In the genomic region with DNA sequence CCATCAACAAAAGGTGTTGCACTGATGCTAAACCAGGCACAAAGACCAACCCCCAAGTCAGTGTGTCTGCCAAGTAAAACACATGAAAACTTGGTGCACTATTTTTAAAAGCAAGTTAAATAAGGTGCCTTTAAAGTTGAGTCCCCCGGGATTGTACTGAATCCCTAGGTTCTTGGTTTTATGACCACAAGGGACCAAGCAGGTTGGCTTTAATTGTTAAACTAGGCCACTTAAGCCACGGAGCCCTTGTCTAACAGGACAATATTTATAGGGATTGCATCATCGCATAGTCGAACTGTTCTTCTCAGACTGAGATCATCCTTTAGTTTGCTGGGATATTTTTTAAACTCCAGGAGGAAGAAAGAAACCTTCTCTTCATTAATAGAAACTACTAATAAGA, we compare ENCODE assay signal across 18 cellular contexts.
DNase-seq lines count a peak whose midpoint lies in the region; ATAC-seq and TF ChIP-seq lines count a peak whose summit lies in the region.
"Had no signal": no experiment of that assay in that cellular context is flagged by ENCODE, and none has a peak within 500 bp of the region (broad histone marks: within the 10 kb centered on the region; RNA-seq: fewer than 3 reads in every experiment).

No MANE protein-coding gene starts in this region.

- H3K4me3 ChIP-seq in BLaER1 (no peak overlapping the region), HEK293 (ENCODE audit: low read depth, low read length) (no peak overlapping the region), fibroblast of mammary gland (ENCODE audit: control insufficient read depth, low read depth, low read length) (no peak overlapping the region)
- H3K4me3 ChIP-seq: Peyer's patch, SJSA1 had no signal

- H3K27ac ChIP-seq in BLaER1: no peak overlapping the region
- H3K27ac ChIP-seq in HEK293 (ENCODE audit: extremely low read depth, low read depth, low read length): no peak overlapping the region
- H3K27ac ChIP-seq: Peyer's patch, SJSA1 had no signal

- H3K4me3 Mint-ChIP-seq in T-helper 17 cell: peak overlapping the region; percentile 34
- H3K4me3 Mint-ChIP-seq in activated CD8-positive, alpha-beta T cell treated with anti-CD3 and anti-CD28 coated beads for 36 hours: no peak overlapping the region
- H3K4me3 Mint-ChIP-seq: CD14-positive monocyte had no signal

- ATAC-seq in T-helper 17 cell: no peak
- ATAC-seq in activated CD8-positive, alpha-beta T cell treated with anti-CD3 and anti-CD28 coated beads for 36 hours: no peak

- H3K9me3 Mint-ChIP-seq in activated CD8-positive, alpha-beta T cell treated with anti-CD3 and anti-CD28 coated beads for 36 hours: peaks cover 7% of the 10 kb centered on the region

- H3K4me1 ChIP-seq in BLaER1 (peaks cover 16% of the 10 kb centered on the region), HEK293 (ENCODE audit: control insufficient read depth, insufficient read depth, low read length) (no peaks in the 10 kb centered on the region)
- H3K4me1 ChIP-seq: Peyer's patch had no signal

- H3K9ac ChIP-seq in BLaER1: no peak overlapping the region

- POLR2A ChIA-PET in HEK293 (lab: Yijun Ruan, JAX): no interaction called here
- POLR2A ChIA-PET in activated CD8-positive, alpha-beta T cell treated with anti-CD3 and anti-CD28 coated beads for 36 hours (lab: Charles Lee): no interaction called here

- H3K27me3 Mint-ChIP-seq in T-helper 17 cell: peaks cover 46% of the 10 kb centered on the region
- H3K27me3 Mint-ChIP-seq in activated CD8-positive, alpha-beta T cell treated with anti-CD3 and anti-CD28 coated beads for 36 hours: peaks cover 48% of the 10 kb centered on the region

- H3K36me3 Mint-ChIP-seq in T-helper 17 cell (ENCODE audit: low read depth): no peaks in the 10 kb centered on the region
- peaks cover 2% of the 10 kb centered on the region for H3K36me3 Mint-ChIP-seq in activated CD8-positive, alpha-beta T cell treated with anti-CD3 and anti-CD28 coated beads for 36 hours (ENCODE audit: low read depth)
- H3K36me3 Mint-ChIP-seq: CD14-positive monocyte had no signal

- H3K4me1 Mint-ChIP-seq in T-helper 17 cell: peaks cover 7% of the 10 kb centered on the region
- H3K4me1 Mint-ChIP-seq in activated CD8-positive, alpha-beta T cell treated with anti-CD3 and anti-CD28 coated beads for 36 hours (ENCODE audit: low read depth): peaks cover 5% of the 10 kb centered on the region
- H3K4me1 Mint-ChIP-seq: CD14-positive monocyte had no signal

- H3K9me3 ChIP-seq in BLaER1: peaks cover 15% of the 10 kb centered on the region
- no peaks in the 10 kb centered on the region for H3K9me3 ChIP-seq in HEK293 (ENCODE audit: control insufficient read depth, insufficient read depth, low read depth, low read length)
- no peaks in the 10 kb centered on the region for H3K9me3 ChIP-seq in T-helper 17 cell (ENCODE audit: control insufficient read depth, low read length, poor library complexity, severe bottlenecking)
- H3K9me3 ChIP-seq: Peyer's patch, SJSA1 had no signal

- peak overlapping the region; percentile 42 for H3K4me2 ChIP-seq in BLaER1

- no peaks in the 10 kb centered on the region for H4K20me1 ChIP-seq in BLaER1

- TF ChIP-seq CTCF in HEK293 (tag by site-specific recombination; IDR thresholded peaks at IDR 0.05): no peak
- TF ChIP-seq CTCF in fibroblast of mammary gland (conservative IDR thresholded peaks at IDR 0.05; ENCODE audit: control insufficient read depth, insufficient read depth, low read depth, low read length): no peak
- TF ChIP-seq CTCF in activated CD8-positive, alpha-beta T cell treated with anti-CD3 and anti-CD28 coated beads for 36 hours (IDR thresholded peaks at IDR 0.05): no peak

- H3K27me3 ChIP-seq in BLaER1: no peaks in the 10 kb centered on the region
- H3K27me3 ChIP-seq: Peyer's patch had no signal

- H3K36me3 ChIP-seq in BLaER1: no peaks in the 10 kb centered on the region
- H3K36me3 ChIP-seq in HEK293 (ENCODE audit: control insufficient read depth in 2 of 2, insufficient read depth in 1 of 2, low read length in 2 of 2): no peaks in the 10 kb centered on the region
- H3K36me3 ChIP-seq: Peyer's patch, SJSA1 had no signal

- CTCF ChIA-PET in HEK293 (lab: Yijun Ruan, JAX): interaction anchor here (0.5 to 0.7 kb wide), 2 partner anchors 457 to 542 kb away, joined by 3 to 4 read pairs; no protein-coding TSS in a partner anchor
- CTCF ChIA-PET in activated CD8-positive, alpha-beta T cell treated with anti-CD3 and anti-CD28 coated beads for 36 hours (lab: Charles Lee): no interaction called here

- H3K27ac Mint-ChIP-seq in T-helper 17 cell: no peak overlapping the region
- H3K27ac Mint-ChIP-seq in activated CD8-positive, alpha-beta T cell treated with anti-CD3 and anti-CD28 coated beads for 36 hours: no peak overlapping the region

- intact Hi-C loops in activated CD8-positive, alpha-beta T cell treated with anti-CD3 and anti-CD28 coated beads for 36 hours (cut with micrococcal nuclease): no loop called here

- DNase-seq in T-helper 17 cell: no peak
- DNase-seq in fibroblast of mammary gland (ENCODE audit: low read depth): peak; percentile 5
- no peak for DNase-seq in SKM-1 treated with dmso at 0.1 percent for 144 hours (lab: John Stamatoyannopoulos, UW; ENCODE audit: unreplicated experiment)
- no peak for DNase-seq in DMS153 treated with DMSO at 0.1 percent for 48 hours (lab: John Stamatoyannopoulos, UW; ENCODE audit: unreplicated experiment)
- DNase-seq in activated CD8-positive, alpha-beta T cell treated with anti-CD3 and anti-CD28 coated beads for 36 hours: no peak
- DNase-seq in UCSD-AML1 (lab: John Stamatoyannopoulos, UW; ENCODE audit: unreplicated experiment): no peak
- DNase-seq: ACHN, GDM1, GOT3, NCI-H1417, NCI-H187, NCI-H2171 treated with DMSO at 0.1 percent for 48 hours, NCI-H446, Peyer's patch had no signal

TF ChIP-seq in HEK293, 187 proteins besides CTCF, POLR2A, EP300 and RAD21 (continues in another document):
- TF ChIP-seq ZNF514 (tag by site-specific recombination; IDR thresholded peaks at IDR 0.05) (no peak), ZNF629 (tag by site-specific recombination; IDR thresholded peaks at IDR 0.05) (peak; percentile 64), OSR2 (tag by site-specific recombination; IDR thresholded peaks at IDR 0.05) (peak; percentile 15; the same call in 1 of the 2 replicates), ZNF335 (tag by site-specific recombination; conservative IDR thresholded peaks at IDR 0.05) (0 out of 2 replicates have a peak, but pooled peaks have one; percentile 23), OVOL3 (tag by site-specific recombination; IDR thresholded peaks at IDR 0.05) (no peak), ZBTB17 (tag by site-specific recombination; IDR thresholded peaks at IDR 0.05) (peak; percentile 50; the same call in 1 of the 2 replicates), TRIM28 (IDR thresholded peaks at IDR 0.05; ENCODE audit: borderline replicate concordance, low read length) (peak; percentile 91; the same call in 1 of the 2 replicates), SP7 (tag by site-specific recombination; IDR thresholded peaks at IDR 0.05) (peak; percentile 38; the same call in 1 of the 2 replicates), ZSCAN30 (tag by site-specific recombination; IDR thresholded peaks at IDR 0.05) (0 out of 2 replicates have a peak, but pooled peaks have one; percentile 17), ZNF138 (tag by site-specific recombination; IDR thresholded peaks at IDR 0.05; ENCODE audit: borderline replicate concordance) (no peak), ZXDB (tag by site-specific recombination; IDR thresholded peaks at IDR 0.05) (no peak), ZNF510 (tag by site-specific recombination; IDR thresholded peaks at IDR 0.05; ENCODE audit: insufficient replicate concordance) (no peak), ZEB2 (tag by site-specific recombination; IDR thresholded peaks at IDR 0.05) (0 out of 2 replicates have a peak, but pooled peaks have one; percentile 30), KLF16 (tag by site-specific recombination; IDR thresholded peaks at IDR 0.05) (no peak)
- TF ChIP-seq, protein P1, sequence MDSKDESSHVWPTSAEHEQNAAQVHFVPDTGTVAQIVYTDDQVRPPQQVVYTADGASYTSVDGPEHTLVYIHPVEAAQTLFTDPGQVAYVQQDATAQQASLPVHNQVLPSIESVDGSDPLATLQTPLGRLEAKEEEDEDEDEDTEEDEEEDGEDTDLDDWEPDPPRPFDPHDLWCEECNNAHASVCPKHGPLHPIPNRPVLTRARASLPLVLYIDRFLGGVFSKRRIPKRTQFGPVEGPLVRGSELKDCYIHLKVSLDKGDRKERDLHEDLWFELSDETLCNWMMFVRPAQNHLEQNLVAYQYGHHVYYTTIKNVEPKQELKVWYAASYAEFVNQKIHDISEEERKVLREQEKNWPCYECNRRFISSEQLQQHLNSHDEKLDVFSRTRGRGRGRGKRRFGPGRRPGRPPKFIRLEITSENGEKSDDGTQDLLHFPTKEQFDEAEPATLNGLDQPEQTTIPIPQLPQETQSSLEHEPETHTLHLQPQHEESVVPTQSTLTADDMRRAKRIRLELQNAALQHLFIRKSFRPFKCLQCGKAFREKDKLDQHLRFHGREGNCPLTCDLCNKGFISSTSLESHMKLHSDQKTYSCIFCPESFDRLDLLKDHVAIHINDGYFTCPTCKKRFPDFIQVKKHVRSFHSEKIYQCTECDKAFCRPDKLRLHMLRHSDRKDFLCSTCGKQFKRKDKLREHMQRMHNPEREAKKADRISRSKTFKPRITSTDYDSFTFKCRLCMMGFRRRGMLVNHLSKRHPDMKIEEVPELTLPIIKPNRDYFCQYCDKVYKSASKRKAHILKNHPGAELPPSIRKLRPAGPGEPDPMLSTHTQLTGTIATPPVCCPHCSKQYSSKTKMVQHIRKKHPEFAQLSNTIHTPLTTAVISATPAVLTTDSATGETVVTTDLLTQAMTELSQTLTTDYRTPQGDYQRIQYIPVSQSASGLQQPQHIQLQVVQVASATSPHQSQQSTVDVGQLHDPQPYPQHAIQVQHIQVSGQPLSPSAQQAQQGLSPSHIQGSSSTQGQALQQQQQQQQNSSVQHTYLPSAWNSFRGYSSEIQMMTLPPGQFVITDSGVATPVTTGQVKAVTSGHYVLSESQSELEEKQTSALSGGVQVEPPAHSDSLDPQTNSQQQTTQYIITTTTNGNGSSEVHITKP (tag by site-specific recombination; IDR thresholded peaks at IDR 0.05): no peak
- TF ChIP-seq, protein P2, sequence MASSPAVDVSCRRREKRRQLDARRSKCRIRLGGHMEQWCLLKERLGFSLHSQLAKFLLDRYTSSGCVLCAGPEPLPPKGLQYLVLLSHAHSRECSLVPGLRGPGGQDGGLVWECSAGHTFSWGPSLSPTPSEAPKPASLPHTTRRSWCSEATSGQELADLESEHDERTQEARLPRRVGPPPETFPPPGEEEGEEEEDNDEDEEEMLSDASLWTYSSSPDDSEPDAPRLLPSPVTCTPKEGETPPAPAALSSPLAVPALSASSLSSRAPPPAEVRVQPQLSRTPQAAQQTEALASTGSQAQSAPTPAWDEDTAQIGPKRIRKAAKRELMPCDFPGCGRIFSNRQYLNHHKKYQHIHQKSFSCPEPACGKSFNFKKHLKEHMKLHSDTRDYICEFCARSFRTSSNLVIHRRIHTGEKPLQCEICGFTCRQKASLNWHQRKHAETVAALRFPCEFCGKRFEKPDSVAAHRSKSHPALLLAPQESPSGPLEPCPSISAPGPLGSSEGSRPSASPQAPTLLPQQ (tag by site-specific recombination; IDR thresholded peaks at IDR 0.05): 0 out of 2 replicates have a peak, but pooled peaks have one; percentile 49
